ENCODE assay signal across 8 cellular contexts in the genomic region with DNA sequence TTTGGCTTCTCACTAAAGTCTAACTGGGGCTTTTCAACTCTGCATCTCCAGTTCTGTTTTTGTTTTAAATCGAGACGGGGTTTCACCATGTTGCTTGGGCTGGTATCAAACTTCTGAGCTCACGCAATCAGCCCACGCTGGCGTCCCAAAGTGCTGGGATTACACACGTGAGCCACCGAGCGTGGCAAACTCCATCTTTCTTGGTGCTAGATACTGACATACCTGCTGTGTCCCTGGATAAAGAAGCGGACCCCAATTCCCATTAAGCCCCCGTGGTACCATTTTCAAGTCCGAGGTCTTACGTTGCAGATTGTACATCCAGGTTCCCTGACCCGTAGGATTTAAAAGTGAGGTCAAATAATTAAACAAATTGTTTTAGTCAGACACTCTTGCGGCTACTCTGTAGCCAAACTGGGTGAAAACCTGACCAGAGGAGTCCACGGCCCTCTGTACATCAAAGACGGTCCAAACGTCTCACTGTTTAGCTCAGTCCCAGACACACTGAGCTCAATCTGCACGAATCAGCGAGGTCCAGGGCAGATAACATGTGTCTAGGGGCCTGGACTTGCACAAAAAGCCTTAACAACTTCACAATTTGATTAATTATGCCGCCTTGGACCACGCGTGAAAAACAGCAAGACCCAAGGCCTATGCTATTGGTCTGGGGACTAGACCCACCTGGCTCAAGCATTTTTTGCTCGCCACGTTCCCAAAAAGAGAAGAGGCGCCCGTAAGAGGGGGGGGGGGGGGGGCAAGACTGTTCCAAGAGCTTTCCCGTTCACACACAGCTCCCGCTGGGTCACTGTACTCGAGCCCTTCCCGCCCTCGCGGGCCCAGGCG. TPM values are rescaled to one million over a fixed set of nuclear protein-coding genes. Genes with fewer than 3 reads are reported as not detected.
A peak's percentile ranks its signal among the peaks of the same experiment; 100 is the strongest.
DNase-seq lines count a peak whose midpoint lies in the region; ATAC-seq and TF ChIP-seq lines count a peak whose summit lies in the region.

No MANE protein-coding gene starts in this region.

- DNase-seq in DMS79 treated with DMSO at 0.1 percent for 48 hours (lab: John Stamatoyannopoulos, UW) (peak; percentile 33), foreskin fibroblast (peak in 1 of 2 donors; percentile 64), omental fat pad (ENCODE audit: low spot score) (no peak)
- DNase-seq in activated CD4-positive, alpha-beta T cell treated with anti-CD3 and anti-CD28 coated beads, Interleukin-2, amount 50 U/mL, for 24 hours (ENCODE audit: low read depth in 1 of 2, low spot score in 1 of 2) = peak; percentile 14 to 22

- peak; percentile 0 for ATAC-seq in HG03571 (IDR thresholded peaks at IDR 0.05; ENCODE audit: unreplicated experiment)
- ATAC-seq in omental fat pad (ENCODE audit: low FRiP score) = peak; percentile 11
- ATAC-seq in GM21528 (IDR thresholded peaks at IDR 0.05; ENCODE audit: low FRiP score, unreplicated experiment) = no peak
- ATAC-seq in HG02759 (IDR thresholded peaks at IDR 0.05; ENCODE audit: unreplicated experiment) = no peak
- no peak for ATAC-seq in HG02763 (IDR thresholded peaks at IDR 0.05; ENCODE audit: unreplicated experiment)

- peak overlapping the region; percentile 84 to 99 for H3K4me3 ChIP-seq in foreskin fibroblast (ENCODE audit: low read depth in 1 of 2, low read length in 2 of 2)

- no peak for TF ChIP-seq CTCF in foreskin fibroblast (IDR thresholded peaks at IDR 0.05; ENCODE audit: low read depth, low read length)
- TF ChIP-seq CTCF in omental fat pad (IDR thresholded peaks at IDR 0.05) = no peak

RNA-seq across cellular contexts. Expression of gene DNAJA1, which starts 0.7 kb away (rescaled TPM):
- 100 to 1,000 TPM in 3 of 4 donors, 10 to 100 TPM in 1; 94.6 to 269 (median 151) TPM for total RNA-seq in omental fat pad

RNA-seq across cellular contexts. Expression of gene APTX, which starts 22.9 kb away (rescaled TPM):
- total RNA-seq in omental fat pad = 10 to 100 TPM; 16.6 to 24.6 (median 21.4) TPM

RNA-seq across cellular contexts. Expression of gene SMU1, which starts 52.1 kb away (rescaled TPM):
- 10 to 100 TPM; 14.6 to 23.5 (median 17.2) TPM for total RNA-seq in omental fat pad

Comparison
In these comparisons a context has a peak if more than half of its experiments do, and no peak if none do; other contexts are left out.
1. ATAC-seq: peak in HG03571 (single experiment) and omental fat pad (single experiment); none in GM21528 (single experiment), HG02759 (single experiment) and HG02763 (single experiment).